In the genomic region with DNA sequence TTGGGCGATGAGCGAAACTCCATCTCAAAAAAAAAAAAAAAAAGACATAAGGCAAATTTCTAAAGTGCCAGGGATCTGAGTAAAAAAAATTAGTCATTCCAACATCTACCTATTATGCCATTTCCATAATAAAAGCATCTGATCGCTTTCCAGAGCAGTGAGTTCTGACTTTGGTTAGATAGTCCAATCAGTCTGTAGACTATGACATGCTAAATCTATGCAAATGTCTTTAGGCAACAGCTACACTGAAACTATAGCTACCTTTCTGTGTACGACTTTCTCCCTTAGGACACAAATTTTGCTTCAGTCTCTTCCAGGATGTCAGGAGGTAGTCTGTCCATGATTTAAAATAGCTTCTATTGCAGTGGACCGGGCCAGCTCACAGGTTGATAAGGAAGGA, we compare ENCODE assay signal across 18 cellular contexts. TPM values are rescaled to one million over a fixed set of nuclear protein-coding genes. Genes with fewer than 3 reads are reported as not detected.
DNase-seq lines count a peak whose midpoint lies in the region; ATAC-seq and TF ChIP-seq lines count a peak whose summit lies in the region.
"Had no signal": no experiment of that assay in that cellular context is flagged by ENCODE, and none has a peak within 500 bp of the region (broad histone marks: within the 10 kb centered on the region; RNA-seq: fewer than 3 reads in every experiment).

No MANE protein-coding gene starts in this region.

- no peaks in the 10 kb centered on the region for H3K36me3 ChIP-seq in colonic mucosa
- peaks cover 3% of the 10 kb centered on the region for H3K36me3 ChIP-seq in mesodermal cell (ENCODE audit: control insufficient read depth, insufficient read depth, low read length)
- no peaks in the 10 kb centered on the region for H3K36me3 ChIP-seq in thoracic aorta
- H3K36me3 ChIP-seq: BLaER1 treated with 17β-estradiol and CSF1 and Interleukin-3, amounts not matched to agents 10 nM and 100 nM had no signal

- DNase-seq in HFFc6 = no peak
- peak; percentile 5 for DNase-seq in colonic mucosa
- DNase-seq in thoracic aorta (ENCODE audit: low spot score) = no peak
- no peak for DNase-seq in activated CD8-positive, alpha-beta memory T cell treated with anti-CD3 and anti-CD28 coated beads, Interleukin-2, amount 50 U/mL, for 48 hours
- DNase-seq in DMS153 (lab: John Stamatoyannopoulos, UW) = no peak
- no peak for DNase-seq in activated naive CD4-positive, alpha-beta T cell treated with anti-CD3 and anti-CD28 coated beads for 36 hours
- DNase-seq: activated CD4-positive, alpha-beta T cell treated with anti-CD3 and anti-CD28 coated beads, Interleukin-2, amount 50 U/mL, for 1 hour; activated naive CD8-positive, alpha-beta T cell treated with anti-CD3 and anti-CD28 coated beads, Interleukin-2, amount 10 ng/mL, durations not matched to agents 7 days and 5 days; activated T-cell treated with anti-CD3 and anti-CD28 coated beads, Interleukin-2, amount 50 U/mL, for 4 hours; DND-41; NCI-H1694 treated with DMSO at 0.1 percent for 48 hours; NCI-H510A treated with DMSO at 0.1 percent for 48 hours; stimulated activated CD4-positive, alpha-beta T cell treated with anti-CD3 and anti-CD28 coated beads, Interleukin-15, amount 100 ng/mL, for 24 hours; stimulated activated naive CD8-positive, alpha-beta T cell treated with anti-CD3 and anti-CD28 coated beads, Interleukin-15, amount 100 ng/mL, for 72 hours had no signal

- H3K36me3 Mint-ChIP-seq in HFFc6 (ENCODE audit: low read depth) = peaks cover 5% of the 10 kb centered on the region
- no peaks in the 10 kb centered on the region for H3K36me3 Mint-ChIP-seq in activated naive CD4-positive, alpha-beta T cell treated with anti-CD3 and anti-CD28 coated beads for 36 hours (ENCODE audit: low read depth)
- H3K36me3 Mint-ChIP-seq: activated naive CD8-positive, alpha-beta T cell treated with anti-CD3 and anti-CD28 coated beads, Interleukin-2, amount 10 ng/mL, durations not matched to agents 7 days and 5 days had no signal

- WGBS in mesodermal cell (ENCODE audit: insufficient coverage in 2 of 2), 2 experiments = 86 to 100% methylated on average over 1 to 2 of the region's 5 CpGs

- CTCF ChIA-PET in activated naive CD4-positive, alpha-beta T cell treated with anti-CD3 and anti-CD28 coated beads for 36 hours (lab: Charles Lee) = interaction anchor here (2.1 kb wide), 1 partner anchor 11 kb away, joined by 5 read pairs; no protein-coding TSS in a partner anchor

- no peak overlapping the region for H3K9ac ChIP-seq in colonic mucosa (ENCODE audit: low read depth in 2 of 2, low read length in 2 of 2)
- H3K9ac ChIP-seq: BLaER1 treated with 17β-estradiol and CSF1 and Interleukin-3, amounts not matched to agents 10 nM and 100 nM had no signal

- ATAC-seq in thoracic aorta (ENCODE audit: insufficient number of reproducible peaks, low FRiP score, low read depth) = no peak
- ATAC-seq: activated T-cell treated with anti-CD3 and anti-CD28 coated beads, Interleukin-2, amount 50 U/mL, for 4 hours; stimulated activated naive CD8-positive, alpha-beta T cell treated with anti-CD3 and anti-CD28 coated beads, Interleukin-15, amount 100 ng/mL, for 72 hours had no signal

- no peak overlapping the region for H3K4me3 Mint-ChIP-seq in HFFc6
- H3K4me3 Mint-ChIP-seq in activated naive CD4-positive, alpha-beta T cell treated with anti-CD3 and anti-CD28 coated beads for 36 hours = no peak overlapping the region
- H3K4me3 Mint-ChIP-seq: activated naive CD8-positive, alpha-beta T cell treated with anti-CD3 and anti-CD28 coated beads, Interleukin-2, amount 10 ng/mL, durations not matched to agents 7 days and 5 days; activated T-cell treated with anti-CD3 and anti-CD28 coated beads, Interleukin-2, amount 50 U/mL, for 4 hours; central memory CD8-positive, alpha-beta T cell; stimulated activated naive CD8-positive, alpha-beta T cell treated with anti-CD3 and anti-CD28 coated beads, Interleukin-15, amount 100 ng/mL, for 72 hours had no signal

- TF ChIP-seq CTCF in HFFc6 (IDR thresholded peaks at IDR 0.05) = no peak
- no peak for TF ChIP-seq CTCF in colonic mucosa (IDR thresholded peaks at IDR 0.05)
- no peak for TF ChIP-seq CTCF in thoracic aorta (IDR thresholded peaks at IDR 0.05)

- H3K4me1 Mint-ChIP-seq in HFFc6 (ENCODE audit: low read depth) = peaks cover 56% of the 10 kb centered on the region
- no peaks in the 10 kb centered on the region for H3K4me1 Mint-ChIP-seq in activated naive CD4-positive, alpha-beta T cell treated with anti-CD3 and anti-CD28 coated beads for 36 hours (ENCODE audit: low read depth)
- H3K4me1 Mint-ChIP-seq: activated naive CD8-positive, alpha-beta T cell treated with anti-CD3 and anti-CD28 coated beads, Interleukin-2, amount 10 ng/mL, durations not matched to agents 7 days and 5 days; central memory CD8-positive, alpha-beta T cell; stimulated activated naive CD8-positive, alpha-beta T cell treated with anti-CD3 and anti-CD28 coated beads, Interleukin-15, amount 100 ng/mL, for 72 hours had no signal

- no peaks in the 10 kb centered on the region for H3K27me3 ChIP-seq in colonic mucosa
- no peaks in the 10 kb centered on the region for H3K27me3 ChIP-seq in thoracic aorta (replicated peaks; ENCODE audit: insufficient read depth)
- H3K27me3 ChIP-seq: BLaER1 treated with 17β-estradiol and CSF1 and Interleukin-3, amounts not matched to agents 10 nM and 100 nM had no signal

- H3K4me1 ChIP-seq in colonic mucosa = peaks cover 11% of the 10 kb centered on the region
- peaks cover 24% of the 10 kb centered on the region for H3K4me1 ChIP-seq in mesodermal cell (ENCODE audit: control insufficient read depth, insufficient read depth, low read length, poor library complexity, severe bottlenecking)
- H3K4me1 ChIP-seq in thoracic aorta (ENCODE audit: control insufficient read depth in 1 of 2, low read depth in 2 of 2) = peaks cover 9 to 50% of the 10 kb centered on the region in 2 donors
- H3K4me1 ChIP-seq: BLaER1 treated with 17β-estradiol and CSF1 and Interleukin-3, amounts not matched to agents 10 nM and 100 nM had no signal

- H3K27ac ChIP-seq in colonic mucosa = peak overlapping the region; percentile 80
- H3K27ac ChIP-seq in mesodermal cell (ENCODE audit: low read depth, low read length, severe bottlenecking) = peak overlapping the region; percentile 93
- peak overlapping the region; percentile 63 to 86 for H3K27ac ChIP-seq in thoracic aorta
- H3K27ac ChIP-seq: BLaER1 treated with 17β-estradiol and CSF1 and Interleukin-3, amounts not matched to agents 10 nM and 100 nM; SK-N-MC had no signal

- peaks cover 6% of the 10 kb centered on the region; the same call in 1 of the 2 replicates for H3K27me3 Mint-ChIP-seq in HFFc6 (ENCODE audit: insufficient read depth)
- no peaks in the 10 kb centered on the region for H3K27me3 Mint-ChIP-seq in activated naive CD4-positive, alpha-beta T cell treated with anti-CD3 and anti-CD28 coated beads for 36 hours (ENCODE audit: low read depth)
- H3K27me3 Mint-ChIP-seq: activated naive CD8-positive, alpha-beta T cell treated with anti-CD3 and anti-CD28 coated beads, Interleukin-2, amount 10 ng/mL, durations not matched to agents 7 days and 5 days; stimulated activated naive CD8-positive, alpha-beta T cell treated with anti-CD3 and anti-CD28 coated beads, Interleukin-15, amount 100 ng/mL, for 72 hours had no signal

- H3K9me3 Mint-ChIP-seq in HFFc6 = no peaks in the 10 kb centered on the region
- no peaks in the 10 kb centered on the region for H3K9me3 Mint-ChIP-seq in activated naive CD4-positive, alpha-beta T cell treated with anti-CD3 and anti-CD28 coated beads for 36 hours
- H3K9me3 Mint-ChIP-seq: activated naive CD8-positive, alpha-beta T cell treated with anti-CD3 and anti-CD28 coated beads, Interleukin-2, amount 10 ng/mL, durations not matched to agents 7 days and 5 days; activated T-cell treated with anti-CD3 and anti-CD28 coated beads, Interleukin-2, amount 50 U/mL, for 4 hours had no signal

- no peak overlapping the region for H3K4me3 ChIP-seq in colonic mucosa
- no peak overlapping the region for H3K4me3 ChIP-seq in mesodermal cell (ENCODE audit: extremely low read depth, insufficient read depth, low read length, poor library complexity, severe bottlenecking)
- no peak overlapping the region for H3K4me3 ChIP-seq in thoracic aorta
- H3K4me3 ChIP-seq: BLaER1 treated with 17β-estradiol and CSF1 and Interleukin-3, amounts not matched to agents 10 nM and 100 nM; SK-N-MC had no signal

- H3K9me3 ChIP-seq in colonic mucosa (no peaks in the 10 kb centered on the region), mesodermal cell (ENCODE audit: control insufficient read depth, low read length) (no peaks in the 10 kb centered on the region), thoracic aorta (no peaks in the 10 kb centered on the region)
- H3K9me3 ChIP-seq: BLaER1 treated with 17β-estradiol and CSF1 and Interleukin-3, amounts not matched to agents 10 nM and 100 nM had no signal

- H3K27ac Mint-ChIP-seq in HFFc6 = peak overlapping the region; percentile 63
- H3K27ac Mint-ChIP-seq in activated naive CD4-positive, alpha-beta T cell treated with anti-CD3 and anti-CD28 coated beads for 36 hours = no peak overlapping the region
- H3K27ac Mint-ChIP-seq: activated naive CD8-positive, alpha-beta T cell treated with anti-CD3 and anti-CD28 coated beads, Interleukin-2, amount 10 ng/mL, durations not matched to agents 7 days and 5 days; stimulated activated naive CD8-positive, alpha-beta T cell treated with anti-CD3 and anti-CD28 coated beads, Interleukin-15, amount 100 ng/mL, for 72 hours had no signal

- intact Hi-C loops in colonic mucosa (cut with DNase I) = loop anchor here (10.0 kb wide), 1 partner anchor 186 kb away; no protein-coding TSS in a partner anchor
- intact Hi-C loops in activated naive CD4-positive, alpha-beta T cell treated with anti-CD3 and anti-CD28 coated beads for 36 hours (cut with micrococcal nuclease) = no loop called here

RNA-seq across cellular contexts. Expression of gene ARHGAP44, which starts 58.9 kb away (rescaled TPM):
- 1 to 10 TPM in 1 of 6 experiments, under 1 TPM in 5; 0.43 to 1.3 (median 0.68) TPM for total RNA-seq in HFFc6 (2021; fragmentation: NEBNext Ultra II Directional; extraction: Animal tissue kit (Norgen Biotek cat#: 25700))
- total RNA-seq in colonic mucosa (10 to 100 TPM; 46.3 to 51.5 TPM), thoracic aorta (10 to 100 TPM in 1 of 2 donors, 1 to 10 TPM in 1; 7.3 to 10.3 TPM)
- polyA plus RNA-seq in mesodermal cell (2013, experiment 1 of 2) = 5.8 TPM
- 4.7 TPM for polyA plus RNA-seq in mesodermal cell (2013, experiment 2 of 2)
- total RNA-seq in activated naive CD4-positive, alpha-beta T cell treated with anti-CD3 and anti-CD28 coated beads for 36 hours = under 1 TPM in 1 of 2 experiments, not detected in 1; 0.12 TPM
- total RNA-seq: activated naive CD8-positive, alpha-beta T cell treated with anti-CD3 and anti-CD28 coated beads, Interleukin-2, amount 10 ng/mL, durations not matched to agents 7 days and 5 days had no signal

Comparison
In these comparisons a context has a peak if more than half of its experiments do, and no peak if none do; other contexts are left out.
1. RNA of gene ARHGAP44, which starts 58.9 kb away (total RNA-seq): 46.3 to 51.5 TPM in colonic mucosa; 7.3 to 10.3 TPM in thoracic aorta, 0.43 to 1.3 TPM in HFFc6 and 0.12 TPM in activated naive CD4-positive, alpha-beta T cell treated with anti-CD3 and anti-CD28 coated beads for 36 hours; every median in the first group is over 4 times any median in the second.
2. Peak in every context shown above with its lines, with median percentiles within 50 percentile points of each other: H3K27ac ChIP-seq.